ENCODE assay signal across 22 cellular contexts in genomic region chr5:104778-105296, GRCh38. TPM values are rescaled to one million over a fixed set of nuclear protein-coding genes. Genes with fewer than 3 reads are reported as not detected.
"Had no signal": no experiment of that assay in that cellular context is flagged by ENCODE, and none has a peak within 500 bp of the region (broad histone marks: within the 10 kb centered on the region; RNA-seq: fewer than 3 reads in every experiment).

No MANE protein-coding gene starts in this region.

- H3K4me3 ChIP-seq: adrenal gland, colonic mucosa, left lung, mucosa of descending colon, right atrium auricular region, skin epidermis, transverse colon had no signal

- H3K4me3 Mint-ChIP-seq: activated naive CD4-positive, alpha-beta T cell treated with anti-CD3 and anti-CD28 coated beads, Interleukin-2, amount 50 U/mL, for 24 hours; naive thymus-derived CD4-positive, alpha-beta T cell; stimulated activated naive B cell treated with anti-CD40 and anti-IgM and Interleukin-4, amounts not matched to agents 10 μg/mL and 1 μg/mL and 100 μg/mL, for 72 hours had no signal

- H3K4me1 ChIP-seq: adrenal gland, colonic mucosa, left lung, right atrium auricular region, transverse colon had no signal

- H3K36me3 ChIP-seq: adrenal gland, colonic mucosa, left lung, right atrium auricular region, transverse colon had no signal

- H3K9me3 ChIP-seq: adrenal gland, colonic mucosa, left lung, mucosa of descending colon, right atrium auricular region, transverse colon had no signal

- ATAC-seq: left lung; mucosa of descending colon; naive thymus-derived CD4-positive, alpha-beta T cell; stimulated activated naive B cell treated with anti-CD40 and anti-IgM and Interleukin-4, amounts not matched to agents 10 μg/mL and 1 μg/mL and 100 μg/mL, for 72 hours had no signal

- H3K9me3 Mint-ChIP-seq: activated naive CD4-positive, alpha-beta T cell treated with anti-CD3 and anti-CD28 coated beads, Interleukin-2, amount 50 U/mL, for 24 hours; stimulated activated naive B cell treated with anti-CD40 and anti-IgM and Interleukin-4, amounts not matched to agents 10 μg/mL and 1 μg/mL and 100 μg/mL, for 72 hours had no signal

- DNase-seq: activated CD4-positive, alpha-beta T cell treated with anti-CD3 and anti-CD28 coated beads, Interleukin-2, amount 50 U/mL, for 1 hour; activated CD4-positive, CD25-positive, alpha-beta regulatory T cell; activated T-cell treated with anti-CD3 and anti-CD28 coated beads for 4 hours; adrenal gland; central memory CD4-positive, alpha-beta T cell; colonic mucosa; hippocampal formation; kidney; left lung; mucosa of descending colon; naive thymus-derived CD4-positive, alpha-beta T cell; nucleus accumbens; stimulated activated CD4-positive, alpha-beta T cell treated with anti-CD3 and anti-CD28 coated beads, Interleukin-15, amount 100 ng/mL, for 24 hours; stimulated activated CD4-positive, alpha-beta T cell treated with anti-CD3 and anti-CD28 coated beads, Interleukin-4, amount 100 ng/mL, for 1 hour; stimulated activated naive B cell treated with anti-CD40 and anti-IgM and Interleukin-4, amounts not matched to agents 10 μg/mL and 1 μg/mL and 100 μg/mL, for 72 hours; SW 1271; transverse colon had no signal

- H3K27me3 ChIP-seq: colonic mucosa, right atrium auricular region had no signal

- H3K27ac Mint-ChIP-seq: activated naive CD4-positive, alpha-beta T cell treated with anti-CD3 and anti-CD28 coated beads, Interleukin-2, amount 50 U/mL, for 24 hours; activated T-helper 2 cell treated with anti-CD3 and anti-CD28 coated beads, Interferon-gamma antibody, Interleukin-2, Interleukin-4, amounts not matched to agents 10 μg/mL and 5 μg/mL and 100 μg/mL, durations not matched to agents 14 hours and 24 hours and 36 hours; naive thymus-derived CD4-positive, alpha-beta T cell; stimulated activated naive B cell treated with anti-CD40 and anti-IgM and Interleukin-4, amounts not matched to agents 10 μg/mL and 1 μg/mL and 100 μg/mL, for 72 hours had no signal

- H3K27ac ChIP-seq: adrenal gland, colonic mucosa, left lung, right atrium auricular region, skin epidermis, transverse colon had no signal

- H3K4me1 Mint-ChIP-seq: activated naive CD4-positive, alpha-beta T cell treated with anti-CD3 and anti-CD28 coated beads, Interleukin-2, amount 50 U/mL, for 24 hours; naive thymus-derived CD4-positive, alpha-beta T cell; stimulated activated naive B cell treated with anti-CD40 and anti-IgM and Interleukin-4, amounts not matched to agents 10 μg/mL and 1 μg/mL and 100 μg/mL, for 72 hours had no signal

- H3K36me3 Mint-ChIP-seq: activated naive CD4-positive, alpha-beta T cell treated with anti-CD3 and anti-CD28 coated beads, Interleukin-2, amount 50 U/mL, for 24 hours; naive thymus-derived CD4-positive, alpha-beta T cell; stimulated activated naive B cell treated with anti-CD40 and anti-IgM and Interleukin-4, amounts not matched to agents 10 μg/mL and 1 μg/mL and 100 μg/mL, for 72 hours had no signal

RNA-seq across cellular contexts. Expression of gene PLEKHG4B, which starts 12.9 kb away (rescaled TPM):
- total RNA-seq: activated T-helper 2 cell treated with anti-CD3 and anti-CD28 coated beads, Interferon-gamma antibody, Interleukin-2, Interleukin-4, amounts not matched to agents 10 μg/mL and 5 μg/mL and 100 μg/mL, durations not matched to agents 14 hours and 24 hours and 36 hours; T-helper 2 cell treated with Interferon-gamma antibody and Interleukin-4, amounts not matched to agents 100 ng/mL and 5 ng/mL, for 36 hours had no signal
- polyA plus RNA-seq: naive thymus-derived CD4-positive, alpha-beta T cell had no signal
